ENCODE assay signal across 1 cellular context in the genomic region with DNA sequence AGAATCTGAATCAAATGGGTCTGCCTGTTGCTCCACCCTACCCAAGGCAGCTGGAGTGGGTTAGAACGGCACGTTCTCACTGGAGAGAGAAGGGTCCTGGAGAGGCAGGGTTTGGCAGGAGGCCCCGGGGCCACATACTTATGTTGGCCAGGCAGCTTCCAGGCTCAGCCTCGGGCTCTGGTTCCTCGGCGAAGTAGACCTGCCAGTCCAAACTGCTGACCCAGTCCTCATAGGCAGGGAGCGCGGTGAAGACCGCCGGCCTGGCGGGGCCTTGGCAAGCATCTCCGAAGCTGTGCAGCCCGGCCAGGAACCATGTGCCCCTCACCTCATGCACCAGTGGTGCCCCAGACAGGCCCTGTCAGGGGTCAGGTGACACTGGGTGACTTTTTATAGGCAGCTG.
TF ChIP-seq lines count a peak whose summit lies in the region.

No MANE protein-coding gene starts in this region.

TF ChIP-seq in HepG2, 621 proteins besides CTCF, POLR2A, EP300 and RAD21:
- TF ChIP-seq NFE2 (CRISPR knock-in tag; IDR thresholded peaks at IDR 0.05): no peak
- peak; percentile 1 for TF ChIP-seq AGO1 (IDR thresholded peaks at IDR 0.05; ENCODE audit: low read depth, low read length, poor library complexity, severe bottlenecking)
- no peak for TF ChIP-seq GFI1 (CRISPR knock-in tag; IDR thresholded peaks at IDR 0.05; ENCODE audit: borderline replicate concordance)
- peak; percentile 41 for TF ChIP-seq AGO2 (optimal IDR thresholded peaks at IDR 0.05; ENCODE audit: low read depth, low read length)
- TF ChIP-seq RBFOX2 (IDR thresholded peaks at IDR 0.05; ENCODE audit: low read depth, low read length): 0 out of 2 replicates have a peak, but pooled peaks have one; percentile 24
TF ChIP-seq in HepG2: peak in this region for 3.
